ENCODE assay signal across 1 cellular context in the genomic region with DNA sequence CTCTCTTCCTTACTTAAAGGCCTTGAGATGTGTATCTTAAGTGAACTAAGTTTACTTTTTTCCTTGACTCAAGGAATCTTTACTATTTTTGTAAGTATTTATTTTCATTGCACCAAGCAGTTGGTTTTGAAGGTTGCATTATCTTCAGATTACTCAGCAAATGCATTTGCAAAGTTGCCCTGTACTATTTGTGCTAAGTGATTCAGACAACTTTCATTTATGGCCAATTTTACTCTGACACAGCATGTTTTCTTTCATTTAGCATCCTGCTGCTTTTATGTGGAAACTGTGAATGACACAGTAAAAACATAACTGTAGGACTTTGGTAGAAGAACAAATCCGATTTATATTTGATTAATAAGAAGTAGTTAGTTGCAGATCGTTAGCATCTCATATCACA.
TF ChIP-seq lines count a peak whose summit lies in the region.

No MANE protein-coding gene starts in this region.

TF ChIP-seq in IMR-90, 13 proteins besides CTCF, POLR2A, EP300 and RAD21 (continued from another document):
- TF ChIP-seq CHD1 (IDR thresholded peaks at IDR 0.05; ENCODE audit: low read depth, low read length): 0 out of 2 replicates have a peak, but pooled peaks have one; percentile 40
- no peak for TF ChIP-seq FOS (IDR thresholded peaks at IDR 0.05; ENCODE audit: low read depth, low read length)
- TF ChIP-seq SMC3 (IDR thresholded peaks at IDR 0.05; ENCODE audit: low read depth, low read length): no peak
- no peak for TF ChIP-seq USF2 (IDR thresholded peaks at IDR 0.05; ENCODE audit: low read depth, low read length)
